ENCODE assay signal across 2 cellular contexts in the genomic region with DNA sequence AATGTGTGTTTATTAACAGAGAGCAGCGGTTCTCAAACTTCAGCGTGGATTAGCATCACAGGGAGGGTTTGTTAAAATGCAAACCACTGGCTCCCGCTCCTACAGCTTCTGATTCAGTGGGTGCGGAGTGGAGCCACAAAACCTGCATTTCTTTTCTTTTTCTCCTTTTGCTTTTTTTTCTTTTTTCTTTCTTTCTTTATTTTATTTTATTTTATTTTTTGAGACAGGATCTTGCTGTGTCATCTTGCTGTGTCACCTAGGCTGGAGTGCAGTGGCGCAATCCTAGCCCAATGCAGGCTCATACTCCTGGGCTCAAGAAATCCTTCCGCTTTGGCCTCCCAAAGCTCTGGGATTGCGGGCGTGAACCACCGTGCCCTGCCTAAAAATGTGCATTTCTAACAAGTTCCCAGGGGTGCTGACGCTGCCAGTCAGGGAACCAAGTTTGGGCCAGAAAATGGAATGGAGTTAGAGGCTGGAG.
TF ChIP-seq lines count a peak whose summit lies in the region.

No MANE protein-coding gene starts in this region.

TF ChIP-seq in K562, 482 proteins besides CTCF, POLR2A, EP300 and RAD21 (continues in another document):
- TF ChIP-seq DPF2 (IDR thresholded peaks at IDR 0.05) (peak; percentile 96), NFE2L1 (tag; IDR thresholded peaks at IDR 0.05; ENCODE audit: borderline replicate concordance, low read depth) (peak; percentile 84), FOXM1 (IDR thresholded peaks at IDR 0.05; ENCODE audit: low read depth) (peak; percentile 31; the same call in 1 of the 2 replicates), FOXM1 (CRISPR knock-in tag; IDR thresholded peaks at IDR 0.05; ENCODE audit: low read depth) (no peak), ZNF766 (CRISPR knock-in tag; conservative IDR thresholded peaks at IDR 0.05) (peak; percentile 75; the same call in 1 of the 2 replicates), SMARCB1 (IDR thresholded peaks at IDR 0.05; ENCODE audit: insufficient read length, low read depth) (no peak), ZNF589 (CRISPR knock-in tag; IDR thresholded peaks at IDR 0.05; ENCODE audit: low read depth) (peak; percentile 43; the same call in 1 of the 2 replicates), VEZF1 (CRISPR knock-in tag; IDR thresholded peaks at IDR 0.05) (no peak), ARID1B (IDR thresholded peaks at IDR 0.05) (peak; percentile 87), GTF2E2 (tag; IDR thresholded peaks at IDR 0.05) (peak; percentile 52; the same call in 1 of the 2 replicates), ZNF165 (CRISPR knock-in tag; IDR thresholded peaks at IDR 0.05; ENCODE audit: borderline replicate concordance) (no peak), ZNF395 (CRISPR knock-in tag; IDR thresholded peaks at IDR 0.05) (0 out of 2 replicates have a peak, but pooled peaks have one; percentile 21), TRIM28 (IDR thresholded peaks at IDR 0.05) (0 out of 2 replicates have a peak, but pooled peaks have one; percentile 70), SMARCC2 (IDR thresholded peaks at IDR 0.05; ENCODE audit: low read depth) (peak; percentile 88), CCNT2 (IDR thresholded peaks at IDR 0.05; ENCODE audit: borderline replicate concordance, extremely low read depth, insufficient read length, low read depth, low read length) (no peak), RFX7 (CRISPR knock-in tag; IDR thresholded peaks at IDR 0.05) (no peak), ARID2 (IDR thresholded peaks at IDR 0.05) (no peak), TAL1 (IDR thresholded peaks at IDR 0.05) (peak; percentile 33; the same call in 1 of the 2 replicates), NCOA2 (IDR thresholded peaks at IDR 0.05; ENCODE audit: partially characterized antibody in 2 of 2) (no peak), BCOR (IDR thresholded peaks at IDR 0.05) (peak; percentile 42; the same call in 1 of the 2 replicates), IRF9 (tag; IDR thresholded peaks at IDR 0.05) (peak; percentile 77; the same call in 1 of the 2 replicates), MYC (IDR thresholded peaks at IDR 0.05; ENCODE audit: low read depth, low read length) (peak; percentile 11; the same call in 1 of the 2 replicates), MYC (CRISPR knock-in tag; IDR thresholded peaks at IDR 0.05; ENCODE audit: borderline replicate concordance, low read depth) (no peak)
- TF ChIP-seq, protein P1, sequence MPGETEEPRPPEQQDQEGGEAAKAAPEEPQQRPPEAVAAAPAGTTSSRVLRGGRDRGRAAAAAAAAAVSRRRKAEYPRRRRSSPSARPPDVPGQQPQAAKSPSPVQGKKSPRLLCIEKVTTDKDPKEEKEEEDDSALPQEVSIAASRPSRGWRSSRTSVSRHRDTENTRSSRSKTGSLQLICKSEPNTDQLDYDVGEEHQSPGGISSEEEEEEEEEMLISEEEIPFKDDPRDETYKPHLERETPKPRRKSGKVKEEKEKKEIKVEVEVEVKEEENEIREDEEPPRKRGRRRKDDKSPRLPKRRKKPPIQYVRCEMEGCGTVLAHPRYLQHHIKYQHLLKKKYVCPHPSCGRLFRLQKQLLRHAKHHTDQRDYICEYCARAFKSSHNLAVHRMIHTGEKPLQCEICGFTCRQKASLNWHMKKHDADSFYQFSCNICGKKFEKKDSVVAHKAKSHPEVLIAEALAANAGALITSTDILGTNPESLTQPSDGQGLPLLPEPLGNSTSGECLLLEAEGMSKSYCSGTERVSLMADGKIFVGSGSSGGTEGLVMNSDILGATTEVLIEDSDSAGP (CRISPR knock-in tag; IDR thresholded peaks at IDR 0.05), result no peak
- TF ChIP-seq, protein P2, sequence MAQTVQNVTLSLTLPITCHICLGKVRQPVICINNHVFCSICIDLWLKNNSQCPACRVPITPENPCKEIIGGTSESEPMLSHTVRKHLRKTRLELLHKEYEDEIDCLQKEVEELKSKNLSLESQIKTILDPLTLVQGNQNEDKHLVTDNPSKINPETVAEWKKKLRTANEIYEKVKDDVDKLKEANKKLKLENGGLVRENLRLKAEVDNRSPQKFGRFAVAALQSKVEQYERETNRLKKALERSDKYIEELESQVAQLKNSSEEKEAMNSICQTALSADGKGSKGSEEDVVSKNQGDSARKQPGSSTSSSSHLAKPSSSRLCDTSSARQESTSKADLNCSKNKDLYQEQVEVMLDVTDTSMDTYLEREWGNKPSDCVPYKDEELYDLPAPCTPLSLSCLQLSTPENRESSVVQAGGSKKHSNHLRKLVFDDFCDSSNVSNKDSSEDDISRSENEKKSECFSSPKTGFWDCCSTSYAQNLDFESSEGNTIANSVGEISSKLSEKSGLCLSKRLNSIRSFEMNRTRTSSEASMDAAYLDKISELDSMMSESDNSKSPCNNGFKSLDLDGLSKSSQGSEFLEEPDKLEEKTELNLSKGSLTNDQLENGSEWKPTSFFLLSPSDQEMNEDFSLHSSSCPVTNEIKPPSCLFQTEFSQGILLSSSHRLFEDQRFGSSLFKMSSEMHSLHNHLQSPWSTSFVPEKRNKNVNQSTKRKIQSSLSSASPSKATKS (CRISPR knock-in tag; IDR thresholded peaks at IDR 0.05), result no peak

TF ChIP-seq in HepG2, 621 proteins besides CTCF, POLR2A, EP300 and RAD21 (continues in another document):
- TF ChIP-seq ZFY (CRISPR knock-in tag; IDR thresholded peaks at IDR 0.05) (no peak), ZNF780A (CRISPR knock-in tag; IDR thresholded peaks at IDR 0.05) (no peak), GFI1 (CRISPR knock-in tag; IDR thresholded peaks at IDR 0.05; ENCODE audit: borderline replicate concordance) (no peak), GATAD2A (CRISPR knock-in tag; IDR thresholded peaks at IDR 0.05) (peak; percentile 25; the same call in 1 of the 2 replicates), KMT2B (CRISPR knock-in tag; IDR thresholded peaks at IDR 0.05) (no peak), MAZ (IDR thresholded peaks at IDR 0.05; ENCODE audit: borderline replicate concordance, low read depth, low read length) (no peak), MAZ (CRISPR knock-in tag; IDR thresholded peaks at IDR 0.05; ENCODE audit: low read depth) (no peak), ZNF746 (CRISPR knock-in tag; IDR thresholded peaks at IDR 0.05) (no peak), NFYC (CRISPR knock-in tag; IDR thresholded peaks at IDR 0.05) (no peak), PRPF4 (IDR thresholded peaks at IDR 0.05; ENCODE audit: low read depth, low read length, poor library complexity, severe bottlenecking) (peak; percentile 14), SAP130 (CRISPR knock-in tag; IDR thresholded peaks at IDR 0.05; ENCODE audit: low read depth) (0 out of 2 replicates have a peak, but pooled peaks have one; percentile 5), GATAD1 (CRISPR knock-in tag; IDR thresholded peaks at IDR 0.05) (no peak), HOXA3 (CRISPR knock-in tag; IDR thresholded peaks at IDR 0.05) (peak; percentile 42; the same call in 1 of the 2 replicates), AKAP8 (CRISPR knock-in tag; IDR thresholded peaks at IDR 0.05) (no peak), MEIS1 (CRISPR knock-in tag; IDR thresholded peaks at IDR 0.05; ENCODE audit: borderline replicate concordance) (no peak), NFE2L2 (IDR thresholded peaks at IDR 0.05; ENCODE audit: low read length) (peak; percentile 57), MAFK (conservative IDR thresholded peaks at IDR 0.05 in 1 of 2, IDR thresholded peaks at IDR 0.05 in 1 of 2; ENCODE audit: low read length in 2 of 2) (peak in 1 of 2 experiments; percentile 61; a peak in 1 of 4 replicates), ZNF431 (CRISPR knock-in tag; IDR thresholded peaks at IDR 0.05; ENCODE audit: borderline replicate concordance, low read depth) (no peak), ZNF790 (CRISPR knock-in tag; IDR thresholded peaks at IDR 0.05; ENCODE audit: borderline replicate concordance) (no peak), ZNF556 (CRISPR knock-in tag; IDR thresholded peaks at IDR 0.05; ENCODE audit: borderline replicate concordance) (no peak)
- TF ChIP-seq, protein P3, sequence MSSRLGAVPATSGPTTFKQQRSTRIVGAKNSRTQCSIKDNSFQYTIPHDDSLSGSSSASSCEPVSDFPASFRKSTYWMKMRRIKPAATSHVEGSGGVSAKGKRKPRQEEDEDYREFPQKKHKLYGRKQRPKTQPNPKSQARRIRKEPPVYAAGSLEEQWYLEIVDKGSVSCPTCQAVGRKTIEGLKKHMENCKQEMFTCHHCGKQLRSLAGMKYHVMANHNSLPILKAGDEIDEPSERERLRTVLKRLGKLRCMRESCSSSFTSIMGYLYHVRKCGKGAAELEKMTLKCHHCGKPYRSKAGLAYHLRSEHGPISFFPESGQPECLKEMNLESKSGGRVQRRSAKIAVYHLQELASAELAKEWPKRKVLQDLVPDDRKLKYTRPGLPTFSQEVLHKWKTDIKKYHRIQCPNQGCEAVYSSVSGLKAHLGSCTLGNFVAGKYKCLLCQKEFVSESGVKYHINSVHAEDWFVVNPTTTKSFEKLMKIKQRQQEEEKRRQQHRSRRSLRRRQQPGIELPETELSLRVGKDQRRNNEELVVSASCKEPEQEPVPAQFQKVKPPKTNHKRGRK (CRISPR knock-in tag; IDR thresholded peaks at IDR 0.05), result no peak
- TF ChIP-seq, protein P4, sequence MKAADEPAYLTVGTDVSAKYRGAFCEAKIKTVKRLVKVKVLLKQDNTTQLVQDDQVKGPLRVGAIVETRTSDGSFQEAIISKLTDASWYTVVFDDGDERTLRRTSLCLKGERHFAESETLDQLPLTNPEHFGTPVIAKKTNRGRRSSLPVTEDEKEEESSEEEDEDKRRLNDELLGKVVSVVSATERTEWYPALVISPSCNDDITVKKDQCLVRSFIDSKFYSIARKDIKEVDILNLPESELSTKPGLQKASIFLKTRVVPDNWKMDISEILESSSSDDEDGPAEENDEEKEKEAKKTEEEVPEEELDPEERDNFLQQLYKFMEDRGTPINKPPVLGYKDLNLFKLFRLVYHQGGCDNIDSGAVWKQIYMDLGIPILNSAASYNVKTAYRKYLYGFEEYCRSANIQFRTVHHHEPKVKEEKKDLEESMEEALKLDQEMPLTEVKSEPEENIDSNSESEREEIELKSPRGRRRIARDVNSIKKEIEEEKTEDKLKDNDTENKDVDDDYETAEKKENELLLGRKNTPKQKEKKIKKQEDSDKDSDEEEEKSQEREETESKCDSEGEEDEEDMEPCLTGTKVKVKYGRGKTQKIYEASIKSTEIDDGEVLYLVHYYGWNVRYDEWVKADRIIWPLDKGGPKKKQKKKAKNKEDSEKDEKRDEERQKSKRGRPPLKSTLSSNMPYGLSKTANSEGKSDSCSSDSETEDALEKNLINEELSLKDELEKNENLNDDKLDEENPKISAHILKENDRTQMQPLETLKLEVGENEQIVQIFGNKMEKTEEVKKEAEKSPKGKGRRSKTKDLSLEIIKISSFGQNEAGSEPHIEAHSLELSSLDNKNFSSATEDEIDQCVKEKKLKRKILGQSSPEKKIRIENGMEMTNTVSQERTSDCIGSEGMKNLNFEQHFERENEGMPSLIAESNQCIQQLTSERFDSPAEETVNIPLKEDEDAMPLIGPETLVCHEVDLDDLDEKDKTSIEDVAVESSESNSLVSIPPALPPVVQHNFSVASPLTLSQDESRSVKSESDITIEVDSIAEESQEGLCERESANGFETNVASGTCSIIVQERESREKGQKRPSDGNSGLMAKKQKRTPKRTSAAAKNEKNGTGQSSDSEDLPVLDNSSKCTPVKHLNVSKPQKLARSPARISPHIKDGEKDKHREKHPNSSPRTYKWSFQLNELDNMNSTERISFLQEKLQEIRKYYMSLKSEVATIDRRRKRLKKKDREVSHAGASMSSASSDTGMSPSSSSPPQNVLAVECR (CRISPR knock-in tag; IDR thresholded peaks at IDR 0.05; ENCODE audit: borderline replicate concordance), result no peak
- TF ChIP-seq, protein P5, sequence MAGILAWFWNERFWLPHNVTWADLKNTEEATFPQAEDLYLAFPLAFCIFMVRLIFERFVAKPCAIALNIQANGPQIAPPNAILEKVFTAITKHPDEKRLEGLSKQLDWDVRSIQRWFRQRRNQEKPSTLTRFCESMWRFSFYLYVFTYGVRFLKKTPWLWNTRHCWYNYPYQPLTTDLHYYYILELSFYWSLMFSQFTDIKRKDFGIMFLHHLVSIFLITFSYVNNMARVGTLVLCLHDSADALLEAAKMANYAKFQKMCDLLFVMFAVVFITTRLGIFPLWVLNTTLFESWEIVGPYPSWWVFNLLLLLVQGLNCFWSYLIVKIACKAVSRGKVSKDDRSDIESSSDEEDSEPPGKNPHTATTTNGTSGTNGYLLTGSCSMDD (CRISPR knock-in tag; IDR thresholded peaks at IDR 0.05), result no peak
- TF ChIP-seq, protein P6, sequence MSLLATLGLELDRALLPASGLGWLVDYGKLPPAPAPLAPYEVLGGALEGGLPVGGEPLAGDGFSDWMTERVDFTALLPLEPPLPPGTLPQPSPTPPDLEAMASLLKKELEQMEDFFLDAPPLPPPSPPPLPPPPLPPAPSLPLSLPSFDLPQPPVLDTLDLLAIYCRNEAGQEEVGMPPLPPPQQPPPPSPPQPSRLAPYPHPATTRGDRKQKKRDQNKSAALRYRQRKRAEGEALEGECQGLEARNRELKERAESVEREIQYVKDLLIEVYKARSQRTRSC (CRISPR knock-in tag; IDR thresholded peaks at IDR 0.05; ENCODE audit: low read depth), result no peak
- TF ChIP-seq, protein P7, sequence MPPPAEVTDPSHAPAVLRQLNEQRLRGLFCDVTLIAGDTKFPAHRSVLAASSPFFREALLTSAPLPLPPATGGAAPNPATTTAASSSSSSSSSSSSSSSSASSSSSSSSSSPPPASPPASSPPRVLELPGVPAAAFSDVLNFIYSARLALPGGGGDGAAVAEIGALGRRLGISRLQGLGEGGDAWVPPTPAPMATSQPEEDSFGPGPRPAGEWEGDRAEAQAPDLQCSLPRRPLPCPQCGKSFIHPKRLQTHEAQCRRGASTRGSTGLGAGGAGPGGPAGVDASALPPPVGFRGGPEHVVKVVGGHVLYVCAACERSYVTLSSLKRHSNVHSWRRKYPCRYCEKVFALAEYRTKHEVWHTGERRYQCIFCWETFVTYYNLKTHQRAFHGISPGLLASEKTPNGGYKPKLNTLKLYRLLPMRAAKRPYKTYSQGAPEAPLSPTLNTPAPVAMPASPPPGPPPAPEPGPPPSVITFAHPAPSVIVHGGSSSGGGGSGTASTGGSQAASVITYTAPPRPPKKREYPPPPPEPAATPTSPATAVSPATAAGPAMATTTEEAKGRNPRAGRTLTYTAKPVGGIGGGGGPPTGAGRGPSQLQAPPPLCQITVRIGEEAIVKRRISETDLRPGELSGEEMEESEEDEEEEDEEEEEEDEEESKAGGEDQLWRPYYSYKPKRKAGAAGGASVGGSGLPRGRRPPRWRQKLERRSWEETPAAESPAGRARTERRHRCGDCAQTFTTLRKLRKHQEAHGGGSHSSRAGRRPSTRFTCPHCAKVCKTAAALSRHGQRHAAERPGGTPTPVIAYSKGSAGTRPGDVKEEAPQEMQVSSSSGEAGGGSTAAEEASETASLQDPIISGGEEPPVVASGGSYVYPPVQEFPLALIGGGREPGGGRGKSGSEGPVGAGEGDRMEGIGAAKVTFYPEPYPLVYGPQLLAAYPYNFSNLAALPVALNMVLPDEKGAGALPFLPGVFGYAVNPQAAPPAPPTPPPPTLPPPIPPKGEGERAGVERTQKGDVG (CRISPR knock-in tag; IDR thresholded peaks at IDR 0.05; ENCODE audit: borderline replicate concordance), result peak; percentile 68; the same call in 1 of the 2 replicates
- TF ChIP-seq, protein P8, sequence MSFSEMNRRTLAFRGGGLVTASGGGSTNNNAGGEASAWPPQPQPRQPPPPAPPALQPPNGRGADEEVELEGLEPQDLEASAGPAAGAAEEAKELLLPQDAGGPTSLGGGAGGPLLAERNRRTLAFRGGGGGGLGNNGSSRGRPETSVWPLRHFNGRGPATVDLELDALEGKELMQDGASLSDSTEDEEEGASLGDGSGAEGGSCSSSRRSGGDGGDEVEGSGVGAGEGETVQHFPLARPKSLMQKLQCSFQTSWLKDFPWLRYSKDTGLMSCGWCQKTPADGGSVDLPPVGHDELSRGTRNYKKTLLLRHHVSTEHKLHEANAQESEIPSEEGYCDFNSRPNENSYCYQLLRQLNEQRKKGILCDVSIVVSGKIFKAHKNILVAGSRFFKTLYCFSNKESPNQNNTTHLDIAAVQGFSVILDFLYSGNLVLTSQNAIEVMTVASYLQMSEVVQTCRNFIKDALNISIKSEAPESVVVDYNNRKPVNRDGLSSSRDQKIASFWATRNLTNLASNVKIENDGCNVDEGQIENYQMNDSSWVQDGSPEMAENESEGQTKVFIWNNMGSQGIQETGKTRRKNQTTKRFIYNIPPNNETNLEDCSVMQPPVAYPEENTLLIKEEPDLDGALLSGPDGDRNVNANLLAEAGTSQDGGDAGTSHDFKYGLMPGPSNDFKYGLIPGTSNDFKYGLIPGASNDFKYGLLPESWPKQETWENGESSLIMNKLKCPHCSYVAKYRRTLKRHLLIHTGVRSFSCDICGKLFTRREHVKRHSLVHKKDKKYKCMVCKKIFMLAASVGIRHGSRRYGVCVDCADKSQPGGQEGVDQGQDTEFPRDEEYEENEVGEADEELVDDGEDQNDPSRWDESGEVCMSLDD (CRISPR knock-in tag; IDR thresholded peaks at IDR 0.05; ENCODE audit: borderline replicate concordance), result no peak
